17 cellular contexts compared by ENCODE assay signal in genomic region chrX:37785569-37785968, GRCh38. TPM values are rescaled to one million over a fixed set of nuclear protein-coding genes. Genes with fewer than 3 reads are reported as not detected.
DNase-seq lines count a peak whose midpoint lies in the region; FAIRE-seq and TF ChIP-seq lines count a peak whose summit lies in the region.
"Had no signal": no experiment of that assay in that cellular context is flagged by ENCODE, and none has a peak within 500 bp of the region (broad histone marks: within the 10 kb centered on the region; RNA-seq: fewer than 3 reads in every experiment).

No MANE protein-coding gene starts in this region.

- H3K36me3 ChIP-seq in astrocyte (ENCODE audit: insufficient read depth, low read length) (no peaks in the 10 kb centered on the region), small intestine (ENCODE audit: control insufficient read depth in 2 of 2, insufficient read depth in 2 of 2, low read length in 2 of 2) (no peaks in the 10 kb centered on the region)

- no peak overlapping the region for H3K4me3 Mint-ChIP-seq in astrocyte (ENCODE audit: unreplicated experiment)
- H3K4me3 Mint-ChIP-seq in activated T-cell treated with anti-CD3 and anti-CD28 coated beads, Interleukin-2, amount 50 U/mL, for 24 hours: no peak overlapping the region
- H3K4me3 Mint-ChIP-seq: activated CD4-positive, alpha-beta memory T cell treated with anti-CD3 and anti-CD28 coated beads for 36 hours had no signal

- TF ChIP-seq CTCF in astrocyte (IDR thresholded peaks at IDR 0.05; ENCODE audit: insufficient read depth, low read depth, low read length): no peak

- FAIRE-seq in GM18507 (lab: Jason Lieb, UNC) (peak; percentile 67), astrocyte (lab: Jason Lieb, UNC) (peak; percentile 54), small intestine (lab: Jason Lieb, UNC) (no peak)
- FAIRE-seq: endothelial cell of umbilical vein, H1 had no signal

- H3K4me1 ChIP-seq in astrocyte (ENCODE audit: insufficient read depth, low read length) (no peaks in the 10 kb centered on the region), small intestine (ENCODE audit: control insufficient read depth in 2 of 2, insufficient read depth in 1 of 2, low read depth in 1 of 2, low read length in 1 of 2) (no peaks in the 10 kb centered on the region)
- H3K4me1 ChIP-seq: testis had no signal

- H3K27ac ChIP-seq in astrocyte (ENCODE audit: low read depth, low read length) (no peak overlapping the region), small intestine (ENCODE audit: low read depth in 1 of 2, low read length in 1 of 2) (no peak overlapping the region)
- H3K27ac ChIP-seq: hepatocyte, testis had no signal

- H3K4me2 ChIP-seq in astrocyte (ENCODE audit: low read length): no peak overlapping the region
- H3K4me2 ChIP-seq: hepatocyte had no signal

- no peaks in the 10 kb centered on the region for H3K27me3 Mint-ChIP-seq in astrocyte (ENCODE audit: low read depth, unreplicated experiment)
- H3K27me3 Mint-ChIP-seq in activated T-cell treated with anti-CD3 and anti-CD28 coated beads, Interleukin-2, amount 50 U/mL, for 24 hours: peaks cover 32% of the 10 kb centered on the region
- H3K27me3 Mint-ChIP-seq: activated CD4-positive, alpha-beta memory T cell treated with anti-CD3 and anti-CD28 coated beads for 36 hours had no signal

- H3K36me3 Mint-ChIP-seq in astrocyte (ENCODE audit: low read depth, unreplicated experiment): no peaks in the 10 kb centered on the region
- no peaks in the 10 kb centered on the region for H3K36me3 Mint-ChIP-seq in activated T-cell treated with anti-CD3 and anti-CD28 coated beads, Interleukin-2, amount 50 U/mL, for 24 hours (ENCODE audit: low read depth)
- H3K36me3 Mint-ChIP-seq: activated CD4-positive, alpha-beta memory T cell treated with anti-CD3 and anti-CD28 coated beads for 36 hours had no signal

- H2AFZ ChIP-seq in astrocyte (ENCODE audit: low read depth, low read length): no peak overlapping the region
- H2AFZ ChIP-seq: hepatocyte had no signal

- H3K9ac ChIP-seq in astrocyte (ENCODE audit: low read length): no peak overlapping the region

- H3K79me2 ChIP-seq in astrocyte (ENCODE audit: insufficient read depth, low read length): no peaks in the 10 kb centered on the region
- H3K79me2 ChIP-seq: hepatocyte had no signal

- H3K4me3 ChIP-seq in astrocyte (ENCODE audit: insufficient read depth, low read depth, low read length): no peak overlapping the region
- no peak overlapping the region for H3K4me3 ChIP-seq in small intestine (ENCODE audit: low read depth in 1 of 2, low read length in 2 of 2)
- H3K4me3 ChIP-seq: hepatocyte, testis had no signal

- H3K9me3 Mint-ChIP-seq in astrocyte (ENCODE audit: unreplicated experiment): no peaks in the 10 kb centered on the region
- no peaks in the 10 kb centered on the region for H3K9me3 Mint-ChIP-seq in activated T-cell treated with anti-CD3 and anti-CD28 coated beads, Interleukin-2, amount 50 U/mL, for 24 hours
- H3K9me3 Mint-ChIP-seq: activated CD4-positive, alpha-beta memory T cell treated with anti-CD3 and anti-CD28 coated beads for 36 hours had no signal

- WGBS in small intestine, 3 donors: 63 to 70% (median 66%) methylated on average over 3 of the region's 3 CpGs

- H4K20me1 ChIP-seq in astrocyte (ENCODE audit: insufficient read depth, low read length): no peaks in the 10 kb centered on the region

- no peak overlapping the region for H3K27ac Mint-ChIP-seq in astrocyte (ENCODE audit: unreplicated experiment)
- no peak overlapping the region for H3K27ac Mint-ChIP-seq in activated T-cell treated with anti-CD3 and anti-CD28 coated beads, Interleukin-2, amount 50 U/mL, for 24 hours
- H3K27ac Mint-ChIP-seq: activated CD4-positive, alpha-beta memory T cell treated with anti-CD3 and anti-CD28 coated beads for 36 hours had no signal

- no peaks in the 10 kb centered on the region for H3K27me3 ChIP-seq in astrocyte (ENCODE audit: insufficient read depth, low read length)
- no peaks in the 10 kb centered on the region for H3K27me3 ChIP-seq in small intestine (ENCODE audit: control insufficient read depth in 2 of 2, insufficient read depth in 2 of 2, low read length in 2 of 2)
- H3K27me3 ChIP-seq: hepatocyte, testis had no signal

- H3K4me1 Mint-ChIP-seq in astrocyte (ENCODE audit: low read depth, unreplicated experiment): no peaks in the 10 kb centered on the region
- H3K4me1 Mint-ChIP-seq in activated T-cell treated with anti-CD3 and anti-CD28 coated beads, Interleukin-2, amount 50 U/mL, for 24 hours (ENCODE audit: low read depth): peaks cover 26% of the 10 kb centered on the region

- H3K9me3 ChIP-seq in astrocyte (ENCODE audit: insufficient read depth, low read depth, low read length) (no peaks in the 10 kb centered on the region), small intestine (ENCODE audit: control insufficient read depth, low read depth) (no peaks in the 10 kb centered on the region)
- H3K9me3 ChIP-seq: testis had no signal

- DNase-seq in GM18507 (ENCODE audit: extremely low spot score, insufficient read length, low read depth): no peak
- DNase-seq in NOMO-1 (lab: John Stamatoyannopoulos, UW; ENCODE audit: unreplicated experiment in 2 of 2): peak; percentile 78 to 95
- DNase-seq in astrocyte (ENCODE audit: low read depth): no peak
- DNase-seq in small intestine: peak; percentile 1
- no peak for DNase-seq in activated T-cell treated with anti-CD3 and anti-CD28 coated beads, Interleukin-2, amount 50 U/mL, for 24 hours
- no peak for DNase-seq in NCI-H128 (lab: John Stamatoyannopoulos, UW; ENCODE audit: unreplicated experiment)
- DNase-seq in AG20443 (ENCODE audit: low spot score): no peak
- DNase-seq: activated CD4-positive, alpha-beta memory T cell treated with anti-CD3 and anti-CD28 coated beads for 36 hours; activated gamma-delta T cell; caudate nucleus; NCI-H1436; NCI-H774; T-helper 2 cell; testis had no signal

RNA-seq across cellular contexts. Expression of gene CYBB, which starts 5.7 kb away (rescaled TPM):
- not detected in 2 replicates for total RNA-seq in astrocyte
- 10 to 100 TPM in 1 of 3 donors, 1 to 10 TPM in 2; 2.2 to 10.8 (median 4.1) TPM for polyA plus RNA-seq in small intestine
- total RNA-seq: activated CD4-positive, alpha-beta memory T cell treated with anti-CD3 and anti-CD28 coated beads for 36 hours; endothelial cell of umbilical vein had no signal
- polyA plus RNA-seq: endothelial cell of umbilical vein, hepatocyte had no signal

Comparison
In these comparisons a context has a peak if more than half of its experiments do, and no peak if none do; other contexts are left out.
1. DNase-seq: peak in NOMO-1 (2 of 2) and small intestine (single experiment); none in GM18507 (single experiment), astrocyte (single experiment), activated T-cell treated with anti-CD3 and anti-CD28 coated beads, Interleukin-2, amount 50 U/mL, for 24 hours (single experiment), NCI-H128 (single experiment) and AG20443 (single experiment).